In genomic region chr12:30482650-30483049, GRCh38 we compare ENCODE assay signal across 29 cellular contexts.
A peak's percentile ranks its signal among the peaks of the same experiment; 100 is the strongest.
DNase-seq lines count a peak whose midpoint lies in the region; ATAC-seq, FAIRE-seq and TF ChIP-seq lines count a peak whose summit lies in the region.
"Had no signal": no experiment of that assay in that cellular context is flagged by ENCODE, and none has a peak within 500 bp of the region (broad histone marks: within the 10 kb centered on the region; RNA-seq: fewer than 3 reads in every experiment).

No MANE protein-coding gene starts in this region.

- H4K20me1 ChIP-seq in HepG2 (ENCODE audit: insufficient read depth, low read length), result no peaks in the 10 kb centered on the region
- H4K20me1 ChIP-seq: BLaER1; BLaER1 treated with 17β-estradiol and CSF1 and Interleukin-3, amounts not matched to agents 10 nM and 100 nM had no signal

- no peak overlapping the region for H3K9ac ChIP-seq in HepG2 (ENCODE audit: insufficient read depth, low read depth, low read length)
- H3K9ac ChIP-seq: BLaER1; BLaER1 treated with 17β-estradiol and CSF1 and Interleukin-3, amounts not matched to agents 10 nM and 100 nM had no signal

- no peaks in the 10 kb centered on the region for H3K79me2 ChIP-seq in HepG2 (ENCODE audit: insufficient read depth, low read length)

- TF ChIP-seq RAD21 in HepG2 (CRISPR knock-in tag; IDR thresholded peaks at IDR 0.05), result no peak

- no peak overlapping the region for H3K4me3 ChIP-seq in HepG2 (replicated peaks in 1 of 3; ENCODE audit: insufficient read depth in 1 of 3, low read depth in 2 of 3, low read length in 3 of 3)
- H3K4me3 ChIP-seq: A549; BLaER1; BLaER1 treated with 17β-estradiol and CSF1 and Interleukin-3, amounts not matched to agents 10 nM and 100 nM had no signal

- no peak for FAIRE-seq in HepG2 (lab: Jason Lieb, UNC)
- FAIRE-seq: A204.1, A549, D721Med had no signal

- no peak for TF ChIP-seq CTCF in HepG2 (CRISPR knock-in tag; IDR thresholded peaks at IDR 0.05)

- ATAC-seq in HepG2, result peak; percentile 58; the same call in 2 of the 3 replicates
- ATAC-seq: A549; CD8-positive, alpha-beta T cell had no signal

- no peak overlapping the region for H2AFZ ChIP-seq in HepG2 (ENCODE audit: low read length)

- DNase-seq in HepG2 (ENCODE audit: low spot score), result peak; percentile 24
- DNase-seq in cerebellar cortex (ENCODE audit: low spot score), result no peak
- DNase-seq: 8988T; ACHN; AML-193; BE2C; C1 segment of cervical spinal cord; Caco-2; Calu3; CD4-positive, alpha-beta memory T cell; CD4-positive, alpha-beta T cell; CD4-positive, CD25-positive, alpha-beta regulatory T cell; CD8-positive, alpha-beta memory T cell; CD8-positive, alpha-beta T cell; COR-L47; DMS 273 treated with DMSO at 0.1 percent for 48 hours; DMS153; DMS53; DMS79; DMS79 treated with DMSO at 0.1 percent for 48 hours; DND-41; EL had no signal

- TF ChIP-seq POLR2A in HepG2 (IDR thresholded peaks at IDR 0.05; ENCODE audit: insufficient read depth in 1 of 2, low read depth in 2 of 2, low read length in 2 of 2), result no peak

- intact Hi-C loops in HepG2 (cut with micrococcal nuclease; ENCODE audit: unreplicated experiment), result no loop called here

- no peaks in the 10 kb centered on the region for H3K36me3 ChIP-seq in HepG2 (replicated peaks in 1 of 2; ENCODE audit: control insufficient read depth in 1 of 2, insufficient read depth in 2 of 2, low read length in 2 of 2)
- H3K36me3 ChIP-seq: BE2C; BLaER1; BLaER1 treated with 17β-estradiol and CSF1 and Interleukin-3, amounts not matched to agents 10 nM and 100 nM had no signal

- no peaks in the 10 kb centered on the region for H3K9me3 ChIP-seq in HepG2 (ENCODE audit: low read length)
- H3K9me3 ChIP-seq: A549, BE2C, BLaER1, Caco-2 had no signal

- CTCF ChIA-PET in HepG2 (lab: Yijun Ruan, JAX; ENCODE audit: low intra/inter-chr PET ratio, low total read pairs), result no interaction called here

- no peaks in the 10 kb centered on the region for H3K27me3 ChIP-seq in HepG2 (ENCODE audit: control insufficient read depth in 1 of 2, insufficient read depth in 2 of 2, low read length in 2 of 2)
- H3K27me3 ChIP-seq: BE2C; BLaER1; BLaER1 treated with 17β-estradiol and CSF1 and Interleukin-3, amounts not matched to agents 10 nM and 100 nM had no signal

- 56% methylated on average over 1 of the region's 1 CpG for WGBS in HepG2 (ENCODE audit: low lambda C conversion rate)

- TF ChIP-seq EP300 in HepG2 (IDR thresholded peaks at IDR 0.05; ENCODE audit: low read depth in 2 of 2, low read length in 2 of 2) (peak in 1 of 2 experiments; percentile 61; a peak in 1 of 4 replicates), HepG2 (CRISPR knock-in tag; IDR thresholded peaks at IDR 0.05; ENCODE audit: borderline replicate concordance) (no peak)

- no TSS peak for BruUV-seq in HepG2 (replicated peaks; lab: Mats Ljungman, UMichigan)

- in situ Hi-C loops in HepG2 (cut with HindIII; ENCODE audit: extremely low pct_ligation_motif_present, low pct_unique_long_range_greater_than_20kb), result no loop called here

- H3K4me1 ChIP-seq in HepG2 (ENCODE audit: insufficient read depth, low read length), result peaks cover 24% of the 10 kb centered on the region
- H3K4me1 ChIP-seq: A549, BE2C, Caco-2 had no signal

- 0 out of 2 replicates have a peak overlapping the region, but pooled peaks have one; percentile 19 for H3K4me2 ChIP-seq in HepG2 (ENCODE audit: low read depth, low read length)
- H3K4me2 ChIP-seq: A549; BLaER1; BLaER1 treated with 17β-estradiol and CSF1 and Interleukin-3, amounts not matched to agents 10 nM and 100 nM had no signal

- H3K27ac ChIP-seq in HepG2 (ENCODE audit: extremely low read length, insufficient read depth, low read length), result peak overlapping the region; percentile 40
- H3K27ac ChIP-seq: 22Rv1; A549; BLaER1; BLaER1 treated with 17β-estradiol and CSF1 and Interleukin-3, amounts not matched to agents 10 nM and 100 nM; C4-2B had no signal

- POLR2A ChIA-PET in HepG2 (lab: Yijun Ruan, JAX), result no interaction called here

TF ChIP-seq in HepG2, 621 proteins besides CTCF, POLR2A, EP300 and RAD21 (continues in another document):
- TF ChIP-seq KMT2B (CRISPR knock-in tag; IDR thresholded peaks at IDR 0.05) (no peak), HDAC2 (CRISPR knock-in tag; IDR thresholded peaks at IDR 0.05) (peak; percentile 18; the same call in 1 of the 2 replicates), JARID2 (CRISPR knock-in tag; IDR thresholded peaks at IDR 0.05; ENCODE audit: insufficient replicate concordance) (no peak), FOXA1 (IDR thresholded peaks at IDR 0.05) (no peak), FOXA1 (CRISPR knock-in tag; IDR thresholded peaks at IDR 0.05) (no peak), POGZ (CRISPR knock-in tag; IDR thresholded peaks at IDR 0.05) (peak; percentile 49; the same call in 1 of the 2 replicates), ZNF879 (CRISPR knock-in tag; IDR thresholded peaks at IDR 0.05) (no peak), ZNF839 (CRISPR knock-in tag; IDR thresholded peaks at IDR 0.05; ENCODE audit: borderline replicate concordance) (no peak), ZNF652 (CRISPR knock-in tag; IDR thresholded peaks at IDR 0.05; ENCODE audit: borderline replicate concordance, low read depth) (peak; percentile 82), ZKSCAN5 (CRISPR knock-in tag; IDR thresholded peaks at IDR 0.05) (peak; percentile 88; the same call in 1 of the 2 replicates), HNF4A (CRISPR knock-in tag; IDR thresholded peaks at IDR 0.05) (peak; percentile 67), HOMEZ (CRISPR knock-in tag; IDR thresholded peaks at IDR 0.05; ENCODE audit: low read depth) (peak; percentile 31; the same call in 1 of the 2 replicates), NR2F6 (IDR thresholded peaks at IDR 0.05) (peak; percentile 39; the same call in 1 of the 2 replicates), NR2F6 (CRISPR knock-in tag; IDR thresholded peaks at IDR 0.05) (no peak), SOX6 (IDR thresholded peaks at IDR 0.05) (no peak), SOX6 (CRISPR knock-in tag; IDR thresholded peaks at IDR 0.05) (peak; percentile 32; the same call in 1 of the 2 replicates), ZNF644 (CRISPR knock-in tag; IDR thresholded peaks at IDR 0.05; ENCODE audit: low read depth) (peak; percentile 62)
- TF ChIP-seq, protein P1, sequence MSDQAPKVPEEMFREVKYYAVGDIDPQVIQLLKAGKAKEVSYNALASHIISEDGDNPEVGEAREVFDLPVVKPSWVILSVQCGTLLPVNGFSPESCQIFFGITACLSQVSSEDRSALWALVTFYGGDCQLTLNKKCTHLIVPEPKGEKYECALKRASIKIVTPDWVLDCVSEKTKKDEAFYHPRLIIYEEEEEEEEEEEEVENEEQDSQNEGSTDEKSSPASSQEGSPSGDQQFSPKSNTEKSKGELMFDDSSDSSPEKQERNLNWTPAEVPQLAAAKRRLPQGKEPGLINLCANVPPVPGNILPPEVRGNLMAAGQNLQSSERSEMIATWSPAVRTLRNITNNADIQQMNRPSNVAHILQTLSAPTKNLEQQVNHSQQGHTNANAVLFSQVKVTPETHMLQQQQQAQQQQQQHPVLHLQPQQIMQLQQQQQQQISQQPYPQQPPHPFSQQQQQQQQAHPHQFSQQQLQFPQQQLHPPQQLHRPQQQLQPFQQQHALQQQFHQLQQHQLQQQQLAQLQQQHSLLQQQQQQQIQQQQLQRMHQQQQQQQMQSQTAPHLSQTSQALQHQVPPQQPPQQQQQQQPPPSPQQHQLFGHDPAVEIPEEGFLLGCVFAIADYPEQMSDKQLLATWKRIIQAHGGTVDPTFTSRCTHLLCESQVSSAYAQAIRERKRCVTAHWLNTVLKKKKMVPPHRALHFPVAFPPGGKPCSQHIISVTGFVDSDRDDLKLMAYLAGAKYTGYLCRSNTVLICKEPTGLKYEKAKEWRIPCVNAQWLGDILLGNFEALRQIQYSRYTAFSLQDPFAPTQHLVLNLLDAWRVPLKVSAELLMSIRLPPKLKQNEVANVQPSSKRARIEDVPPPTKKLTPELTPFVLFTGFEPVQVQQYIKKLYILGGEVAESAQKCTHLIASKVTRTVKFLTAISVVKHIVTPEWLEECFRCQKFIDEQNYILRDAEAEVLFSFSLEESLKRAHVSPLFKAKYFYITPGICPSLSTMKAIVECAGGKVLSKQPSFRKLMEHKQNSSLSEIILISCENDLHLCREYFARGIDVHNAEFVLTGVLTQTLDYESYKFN (CRISPR knock-in tag; conservative IDR thresholded peaks at IDR 0.05), result peak; percentile 44
